ENCODE assay signal across 1 cellular context in the genomic region with DNA sequence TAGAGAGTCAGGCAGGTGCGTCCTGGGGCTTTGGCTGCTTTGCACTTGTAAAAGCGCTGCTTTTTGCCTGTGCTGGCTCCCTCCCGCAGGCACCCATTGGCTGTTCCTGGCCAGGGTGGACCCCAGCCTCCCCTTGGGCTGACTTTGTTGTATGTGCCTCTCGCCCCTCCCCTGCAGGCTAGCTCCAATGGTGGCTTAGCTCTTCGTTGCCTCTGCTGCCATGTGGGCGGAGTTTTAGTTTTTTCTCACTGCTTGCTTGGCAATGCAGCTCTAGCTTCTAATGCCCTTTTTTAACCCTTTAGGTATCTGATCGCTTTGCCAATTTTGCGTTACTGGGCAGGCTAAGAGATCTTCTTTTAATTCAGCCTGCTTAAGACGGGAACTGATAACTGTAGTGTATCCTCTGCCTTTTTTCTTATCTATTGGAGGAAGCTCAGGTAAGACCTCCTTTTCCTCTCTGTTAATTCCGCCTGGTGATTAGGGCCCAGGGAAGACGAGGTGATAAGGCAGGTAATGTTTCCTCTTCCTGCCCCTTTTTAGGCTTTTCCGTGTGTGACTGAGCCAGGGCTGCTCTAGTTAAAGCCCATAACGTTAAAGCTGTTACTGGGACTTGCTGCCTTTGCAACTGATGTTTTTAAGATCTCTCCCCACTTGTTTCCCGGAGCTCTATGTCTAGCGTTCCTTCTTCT.
TF ChIP-seq lines count a peak whose summit lies in the region.

No MANE protein-coding gene starts in this region.

TF ChIP-seq in H1, 55 proteins besides CTCF, POLR2A, EP300 and RAD21 (continued from another document):
- TF ChIP-seq, protein P1, sequence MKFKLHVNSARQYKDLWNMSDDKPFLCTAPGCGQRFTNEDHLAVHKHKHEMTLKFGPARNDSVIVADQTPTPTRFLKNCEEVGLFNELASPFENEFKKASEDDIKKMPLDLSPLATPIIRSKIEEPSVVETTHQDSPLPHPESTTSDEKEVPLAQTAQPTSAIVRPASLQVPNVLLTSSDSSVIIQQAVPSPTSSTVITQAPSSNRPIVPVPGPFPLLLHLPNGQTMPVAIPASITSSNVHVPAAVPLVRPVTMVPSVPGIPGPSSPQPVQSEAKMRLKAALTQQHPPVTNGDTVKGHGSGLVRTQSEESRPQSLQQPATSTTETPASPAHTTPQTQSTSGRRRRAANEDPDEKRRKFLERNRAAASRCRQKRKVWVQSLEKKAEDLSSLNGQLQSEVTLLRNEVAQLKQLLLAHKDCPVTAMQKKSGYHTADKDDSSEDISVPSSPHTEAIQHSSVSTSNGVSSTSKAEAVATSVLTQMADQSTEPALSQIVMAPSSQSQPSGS (IDR thresholded peaks at IDR 0.05; ENCODE audit: low read length), result no peak
- TF ChIP-seq SIX5 (IDR thresholded peaks at IDR 0.05; ENCODE audit: low read depth, low read length) (no peak), PHF8 (conservative IDR thresholded peaks at IDR 0.05; ENCODE audit: low read depth, low read length) (no peak; the same call in 1 of the 2 replicates), CREB1 (IDR thresholded peaks at IDR 0.05) (no peak), KDM5A (IDR thresholded peaks at IDR 0.05; ENCODE audit: low read length) (no peak), HDAC2 (IDR thresholded peaks at IDR 0.05; ENCODE audit: borderline replicate concordance in 1 of 2, low read depth in 2 of 2, low read length in 2 of 2) (no peak), SIN3A (conservative IDR thresholded peaks at IDR 0.05 in 1 of 2, IDR thresholded peaks at IDR 0.05 in 1 of 2; ENCODE audit: low read depth in 1 of 2, low read length in 2 of 2) (0 out of 4 replicates have a peak, but pooled peaks of 1 of the 2 experiments have one; percentile 18)
TF ChIP-seq in H1: peak in this region for 8.
